In the genomic region with DNA sequence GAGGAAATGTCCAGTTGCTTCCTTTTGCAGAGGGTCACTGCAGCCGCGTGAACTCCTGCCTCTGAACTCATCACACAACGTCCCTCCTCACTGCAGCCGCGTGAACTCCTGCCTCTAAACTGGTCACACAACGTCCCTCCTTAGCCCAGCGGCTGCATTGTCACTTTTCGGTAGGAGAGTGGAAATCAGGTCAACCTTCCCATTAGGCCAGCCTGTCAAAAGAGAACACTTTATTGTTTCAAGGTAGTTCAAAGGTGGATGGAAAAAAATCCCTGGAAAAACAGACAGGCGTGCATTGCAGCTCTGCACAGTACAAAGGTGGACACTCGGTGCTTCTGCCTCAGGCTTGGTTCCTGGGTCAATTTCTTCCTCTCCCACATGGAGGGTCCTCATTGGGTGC, we compare ENCODE assay signal across 20 cellular contexts.
DNase-seq lines count a peak whose midpoint lies in the region; ATAC-seq and TF ChIP-seq lines count a peak whose summit lies in the region.
"Had no signal": no experiment of that assay in that cellular context is flagged by ENCODE, and none has a peak within 500 bp of the region (broad histone marks: within the 10 kb centered on the region; RNA-seq: fewer than 3 reads in every experiment).

No MANE protein-coding gene starts in this region.

- BruUV-seq in IMR-90 (replicated peaks; lab: Mats Ljungman, UMichigan), result no TSS peak

- H3K79me1 ChIP-seq in IMR-90 (ENCODE audit: low read depth in 1 of 2, low read length in 2 of 2), result no peaks in the 10 kb centered on the region

- no peak overlapping the region for H2AK5ac ChIP-seq in IMR-90 (ENCODE audit: low read depth, low read length)

- H3K4me1 ChIP-seq in IMR-90 (ENCODE audit: control insufficient read depth, insufficient read depth, low read length), result peaks cover 6% of the 10 kb centered on the region
- H3K4me1 ChIP-seq: BLaER1 had no signal

- H3K27ac Mint-ChIP-seq in nephron, result peak overlapping the region in 2 of 3 experiments; percentile 11 to 12
- H3K27ac Mint-ChIP-seq: B cell; CD4-positive, CD25-positive, alpha-beta regulatory T cell; CD8-positive, alpha-beta T cell; GM23338; H9 had no signal

- no peak overlapping the region for H3K4me3 ChIP-seq in IMR-90 (ENCODE audit: insufficient read depth, low read depth, low read length)
- H3K4me3 ChIP-seq: BLaER1, GM23338 had no signal

- H4K91ac ChIP-seq in IMR-90 (ENCODE audit: insufficient read depth, low read depth, low read length), result no peak overlapping the region

- WGBS in IMR-90 (ENCODE audit: extremely low coverage in 2 of 2, insufficient read length in 1 of 2), 2 experiments, result no CpG with 5 or more reads among the region's 10 CpGs

- peaks cover 15% of the 10 kb centered on the region for H3K4me1 Mint-ChIP-seq in nephron
- H3K4me1 Mint-ChIP-seq: B cell; CD4-positive, CD25-positive, alpha-beta regulatory T cell; GM23338; H9 had no signal

- H4K5ac ChIP-seq in IMR-90 (ENCODE audit: low read depth, low read length), result no peak overlapping the region

- no peak for TF ChIP-seq RAD21 in IMR-90 (IDR thresholded peaks at IDR 0.05; ENCODE audit: low read length)

- dilution Hi-C loops in IMR-90 (cut with HindIII; ENCODE audit: low sequenced_read_pairs, unreplicated experiment), result no loop called here

- no peak overlapping the region for H4K8ac ChIP-seq in IMR-90 (ENCODE audit: low read depth in 2 of 2, low read length in 2 of 2)

- no peak overlapping the region for H3K14ac ChIP-seq in IMR-90 (replicated peaks; ENCODE audit: low read depth, low read length)

- no peak overlapping the region for H2AK9ac ChIP-seq in IMR-90 (replicated peaks; ENCODE audit: low read depth, low read length, poor library complexity)

- peaks cover 15% of the 10 kb centered on the region for H3K9me1 ChIP-seq in IMR-90 (ENCODE audit: insufficient read depth, low read length)

- no peaks in the 10 kb centered on the region for H4K20me1 ChIP-seq in IMR-90 (ENCODE audit: insufficient read depth, low read length)
- H4K20me1 ChIP-seq: BLaER1 had no signal

- H3K4me2 ChIP-seq in IMR-90 (ENCODE audit: low read depth, low read length), result no peak overlapping the region
- H3K4me2 ChIP-seq: BLaER1, GM23338 had no signal

- no peak overlapping the region for H2BK120ac ChIP-seq in IMR-90 (ENCODE audit: low read depth, low read length)

- no peak overlapping the region for H3K9ac ChIP-seq in IMR-90 (ENCODE audit: low read depth, low read length)
- H3K9ac ChIP-seq: BLaER1 had no signal

- no peak overlapping the region for H2BK15ac ChIP-seq in IMR-90 (ENCODE audit: low read depth, low read length)

- H2AFZ ChIP-seq in IMR-90 (replicated peaks; ENCODE audit: low read length, poor library complexity), result peak overlapping the region; percentile 28
- H2AFZ ChIP-seq: GM23338 had no signal

- no peak overlapping the region for H3K18ac ChIP-seq in IMR-90 (ENCODE audit: low read depth, low read length)

- peaks cover 8% of the 10 kb centered on the region for H3K27me3 Mint-ChIP-seq in nephron (ENCODE audit: low read depth)
- H3K27me3 Mint-ChIP-seq: B cell; CD4-positive, CD25-positive, alpha-beta regulatory T cell had no signal

- CTCF ChIA-PET in IMR-90 (lab: Yijun Ruan, JAX), result no interaction called here

- H3K36me3 ChIP-seq in IMR-90 (ENCODE audit: control insufficient read depth, insufficient read depth, low read length), result no peaks in the 10 kb centered on the region
- H3K36me3 ChIP-seq: BLaER1 had no signal

- H3K56ac ChIP-seq in IMR-90 (ENCODE audit: extremely low read depth, insufficient read depth, low read length), result no peak overlapping the region

- no peaks in the 10 kb centered on the region; the same call in 1 of the 2 replicates for H3K27me3 ChIP-seq in IMR-90 (ENCODE audit: control insufficient read depth, insufficient read depth, low read length)
- H3K27me3 ChIP-seq: BLaER1 had no signal

- no peaks in the 10 kb centered on the region for H3K36me3 Mint-ChIP-seq in nephron (ENCODE audit: low read depth)
- H3K36me3 Mint-ChIP-seq: CD4-positive, CD25-positive, alpha-beta regulatory T cell; CD8-positive, alpha-beta T cell had no signal

- H3K9me3 ChIP-seq in IMR-90 (ENCODE audit: control insufficient read depth, insufficient read depth, low read length), result no peaks in the 10 kb centered on the region
- H3K9me3 ChIP-seq: BLaER1 had no signal

- ATAC-seq in IMR-90 (ENCODE audit: low read depth), result no peak
- ATAC-seq in esophagus mucosa, result no peak
- ATAC-seq: CD8-positive, alpha-beta T cell; GM23338; HCT116 had no signal

- TF ChIP-seq CTCF in IMR-90 (conservative IDR thresholded peaks at IDR 0.05; ENCODE audit: low read depth, low read length) (no peak), nephron (IDR thresholded peaks at IDR 0.05; ENCODE audit: unreplicated experiment in 3 of 3) (no peak)

- in situ Hi-C loops in IMR-90 (cut with MboI; ENCODE audit: low sequenced_read_pairs), result no loop called here
- in situ Hi-C loops in KBM-7 (cut with MboI; ENCODE audit: low pct_unique_long_range_greater_than_20kb, low sequenced_read_pairs), result no loop called here

- no peak overlapping the region for H2BK20ac ChIP-seq in IMR-90 (ENCODE audit: low read depth, low read length)

- intact Hi-C loops in IMR-90 (cut with micrococcal nuclease), result no loop called here

- 0 out of 2 replicates have a peak overlapping the region, but pooled peaks have one; percentile 6 for H3K4ac ChIP-seq in IMR-90 (ENCODE audit: low read depth, low read length)

- H3K4me3 Mint-ChIP-seq in nephron, result no peak overlapping the region
- H3K4me3 Mint-ChIP-seq: B cell; CD4-positive, CD25-positive, alpha-beta regulatory T cell; CD8-positive, alpha-beta T cell; GM23338; H9 had no signal

- no peak overlapping the region for H2BK5ac ChIP-seq in IMR-90 (ENCODE audit: low read depth, low read length, poor library complexity, severe bottlenecking)

- no peak overlapping the region for H3K27ac ChIP-seq in IMR-90 (ENCODE audit: insufficient read depth, low read length)
- H3K27ac ChIP-seq: 22Rv1, BLaER1, C4-2B had no signal

- DNase-seq in IMR-90 (no peak), dermis microvascular lymphatic vessel endothelial cell (ENCODE audit: low read depth in 2 of 2) (peak; percentile 80 to 90), left kidney (ENCODE audit: low read depth, low spot score) (peak; percentile 65), MV-4-11 (lab: John Stamatoyannopoulos, UW) (no peak), KBM-7 (no peak), Kasumi-1 (lab: John Stamatoyannopoulos, UW) (no peak)
- DNase-seq: Caco-2; CD4-positive, CD25-positive, alpha-beta regulatory T cell; CD8-positive, alpha-beta T cell; DMS153; DND-41; H9 had no signal

- POLR2A ChIA-PET in IMR-90 (lab: Charles Lee; ENCODE audit: unreplicated experiment), result no interaction called here

- H3K23ac ChIP-seq in IMR-90 (ENCODE audit: low read depth, low read length), result no peak overlapping the region

- TF ChIP-seq POLR2A in IMR-90 (IDR thresholded peaks at IDR 0.05; ENCODE audit: low read depth, low read length), result no peak

- H3K9me3 Mint-ChIP-seq in nephron, result no peaks in the 10 kb centered on the region
- H3K9me3 Mint-ChIP-seq: CD8-positive, alpha-beta T cell; GM23338; H9 had no signal

TF ChIP-seq in IMR-90, 13 proteins besides CTCF, POLR2A, EP300 and RAD21:
- no peak for TF ChIP-seq SMC3 (IDR thresholded peaks at IDR 0.05; ENCODE audit: low read depth, low read length)
- TF ChIP-seq RFX5 (IDR thresholded peaks at IDR 0.05; ENCODE audit: low read depth, low read length), result no peak
- no peak for TF ChIP-seq NFE2L2 (IDR thresholded peaks at IDR 0.05; ENCODE audit: low read depth, low read length)
- TF ChIP-seq, protein P1, sequence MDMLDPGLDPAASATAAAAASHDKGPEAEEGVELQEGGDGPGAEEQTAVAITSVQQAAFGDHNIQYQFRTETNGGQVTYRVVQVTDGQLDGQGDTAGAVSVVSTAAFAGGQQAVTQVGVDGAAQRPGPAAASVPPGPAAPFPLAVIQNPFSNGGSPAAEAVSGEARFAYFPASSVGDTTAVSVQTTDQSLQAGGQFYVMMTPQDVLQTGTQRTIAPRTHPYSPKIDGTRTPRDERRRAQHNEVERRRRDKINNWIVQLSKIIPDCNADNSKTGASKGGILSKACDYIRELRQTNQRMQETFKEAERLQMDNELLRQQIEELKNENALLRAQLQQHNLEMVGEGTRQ (IDR thresholded peaks at IDR 0.05; ENCODE audit: low read depth, low read length), result no peak
- TF ChIP-seq BHLHE40 (IDR thresholded peaks at IDR 0.05; ENCODE audit: low read depth, low read length), result no peak
- TF ChIP-seq MXI1 (IDR thresholded peaks at IDR 0.05; ENCODE audit: borderline replicate concordance, low read depth, low read length), result no peak
- TF ChIP-seq FOS (IDR thresholded peaks at IDR 0.05; ENCODE audit: low read depth, low read length), result no peak
- TF ChIP-seq MAZ (IDR thresholded peaks at IDR 0.05; ENCODE audit: borderline replicate concordance, low read depth, low read length), result no peak
- TF ChIP-seq CEBPB (IDR thresholded peaks at IDR 0.05; ENCODE audit: low read depth, low read length), result no peak
- no peak for TF ChIP-seq ELK1 (IDR thresholded peaks at IDR 0.05; ENCODE audit: borderline replicate concordance, low read depth, low read length)
- no peak for TF ChIP-seq CHD1 (IDR thresholded peaks at IDR 0.05; ENCODE audit: low read depth, low read length)
- TF ChIP-seq RCOR1 (IDR thresholded peaks at IDR 0.05; ENCODE audit: insufficient replicate concordance, low read length), result no peak
- TF ChIP-seq MAFK (IDR thresholded peaks at IDR 0.05; ENCODE audit: low read depth, low read length), result no peak

Comparison
In these comparisons a context has a peak if more than half of its experiments do, and no peak if none do; other contexts are left out.
1. DNase-seq: peak in dermis microvascular lymphatic vessel endothelial cell (2 of 2) and left kidney (single experiment); none in IMR-90 (single experiment), MV-4-11 (single experiment), KBM-7 (single experiment) and Kasumi-1 (0 of 2).